ENCODE assay signal across 10 cellular contexts in the genomic region with DNA sequence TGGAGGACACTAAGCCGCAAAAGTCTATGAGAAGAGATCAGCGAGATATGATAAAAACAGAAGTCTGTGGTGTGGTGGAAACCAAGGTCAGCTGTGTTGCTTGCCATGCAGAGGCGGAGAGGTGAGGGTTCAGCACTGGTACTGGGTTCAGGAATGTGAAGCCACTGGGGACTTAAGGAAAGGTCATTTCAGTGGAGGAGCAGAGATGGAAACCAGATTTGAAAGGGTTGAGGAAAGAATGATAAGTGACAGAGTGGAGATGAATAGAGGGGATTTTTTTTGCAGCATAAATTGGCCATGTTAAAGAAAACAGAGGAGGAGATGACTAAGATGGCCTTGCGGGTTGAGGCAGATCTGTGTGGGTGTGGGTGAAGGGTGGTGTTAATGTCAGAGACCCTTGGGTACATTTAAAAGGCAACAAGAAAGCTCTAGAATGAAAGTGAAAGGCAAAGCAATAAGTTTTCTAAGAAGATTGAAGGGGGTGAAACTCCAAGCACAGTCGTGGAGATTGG.
DNase-seq lines count a peak whose midpoint lies in the region; ATAC-seq and TF ChIP-seq lines count a peak whose summit lies in the region.
"Had no signal": no experiment of that assay in that cellular context is flagged by ENCODE, and none has a peak within 500 bp of the region (broad histone marks: within the 10 kb centered on the region; RNA-seq: fewer than 3 reads in every experiment).

No MANE protein-coding gene starts in this region.

- no peaks in the 10 kb centered on the region for H3K79me2 ChIP-seq in H9 (ENCODE audit: insufficient read depth, low read length)

- no TSS peak for BruUV-seq in Caco-2 (replicated peaks; lab: Mats Ljungman, UMichigan)

- no peak overlapping the region for H3K4me3 ChIP-seq in stomach
- no peak overlapping the region for H3K4me3 ChIP-seq in gastroesophageal sphincter
- H3K4me3 ChIP-seq in Caco-2 (ENCODE audit: low read depth, low read length): no peak overlapping the region

- no peak overlapping the region for H3K14ac ChIP-seq in H9 (ENCODE audit: insufficient read depth, low read length)

- H3K56ac ChIP-seq in H9 (ENCODE audit: insufficient read length, low read depth, low read length): no peak overlapping the region

- H3K4me1 ChIP-seq in stomach (no peaks in the 10 kb centered on the region), gastroesophageal sphincter (no peaks in the 10 kb centered on the region), H9 (ENCODE audit: insufficient read depth, low read length) (peaks cover 2% of the 10 kb centered on the region; the same call in 1 of the 2 replicates), Caco-2 (no peaks in the 10 kb centered on the region)

- no peak overlapping the region for H3K4me3 Mint-ChIP-seq in activated CD8-positive, alpha-beta T cell treated with anti-CD3 and anti-CD28 coated beads, Interleukin-2, amount 10 ng/mL, durations not matched to agents 7 days and 5 days
- H3K4me3 Mint-ChIP-seq in H9: no peak overlapping the region
- no peak overlapping the region for H3K4me3 Mint-ChIP-seq in Caco-2 (ENCODE audit: unreplicated experiment)

- TF ChIP-seq CTCF in stomach (IDR thresholded peaks at IDR 0.05): no peak
- TF ChIP-seq CTCF in gastroesophageal sphincter (IDR thresholded peaks at IDR 0.05): no peak
- TF ChIP-seq CTCF in H9 (conservative IDR thresholded peaks at IDR 0.05): no peak
- no peak for TF ChIP-seq CTCF in Caco-2 (IDR thresholded peaks at IDR 0.05; ENCODE audit: insufficient read depth in 1 of 2, low read depth in 1 of 2, low read length in 1 of 2, severe bottlenecking in 1 of 2, unreplicated experiment in 1 of 2)

- H2AK5ac ChIP-seq in H9 (ENCODE audit: insufficient read length, low read length): no peak overlapping the region

- peak; percentile 86 for ATAC-seq in HG02798 (IDR thresholded peaks at IDR 0.05; ENCODE audit: poor library complexity, unreplicated experiment)
- ATAC-seq in activated CD8-positive, alpha-beta T cell treated with anti-CD3 and anti-CD28 coated beads, Interleukin-2, amount 10 ng/mL, durations not matched to agents 7 days and 5 days: peak; percentile 30
- no peak for ATAC-seq in gastroesophageal sphincter

- no peaks in the 10 kb centered on the region for H3K9me3 Mint-ChIP-seq in activated CD8-positive, alpha-beta T cell treated with anti-CD3 and anti-CD28 coated beads, Interleukin-2, amount 10 ng/mL, durations not matched to agents 7 days and 5 days (ENCODE audit: insufficient read depth)
- no peaks in the 10 kb centered on the region for H3K9me3 Mint-ChIP-seq in H9
- H3K9me3 Mint-ChIP-seq in Caco-2 (ENCODE audit: unreplicated experiment): no peaks in the 10 kb centered on the region

- no peak overlapping the region for H2BK15ac ChIP-seq in H9 (ENCODE audit: low read depth, low read length)

- H3K4me2 ChIP-seq in H9 (ENCODE audit: insufficient read depth, insufficient read length, low read length): no peak overlapping the region

- no peak overlapping the region for H3T11ph ChIP-seq in H9 (ENCODE audit: low read length)

- no peak overlapping the region for H2BK120ac ChIP-seq in H9 (ENCODE audit: low read depth, low read length, poor library complexity, severe bottlenecking)

- H4K91ac ChIP-seq in H9 (ENCODE audit: insufficient read length, low read depth, low read length): no peak overlapping the region

- H3K23ac ChIP-seq in H9 (ENCODE audit: insufficient read length, low read depth, low read length): no peak overlapping the region

- H3K27me3 Mint-ChIP-seq in activated CD8-positive, alpha-beta T cell treated with anti-CD3 and anti-CD28 coated beads, Interleukin-2, amount 10 ng/mL, durations not matched to agents 7 days and 5 days (ENCODE audit: low read depth): no peaks in the 10 kb centered on the region
- H3K27me3 Mint-ChIP-seq in H9 (ENCODE audit: low read depth) (no peaks in the 10 kb centered on the region), Caco-2 (ENCODE audit: insufficient read depth, unreplicated experiment) (peaks cover 6% of the 10 kb centered on the region)

- no peak overlapping the region for H3K4ac ChIP-seq in H9 (ENCODE audit: low read depth, low read length)

- no peak overlapping the region for H3K18ac ChIP-seq in H9 (ENCODE audit: insufficient read length, low read depth, low read length)

- H2BK20ac ChIP-seq in H9 (ENCODE audit: low read depth, low read length, poor library complexity, severe bottlenecking): no peak overlapping the region

- peak; percentile 36 for DNase-seq in stimulated activated CD4-positive, alpha-beta T cell treated with anti-CD3 and anti-CD28 coated beads, Interleukin-15, amount 100 ng/mL, for 24 hours
- no peak for DNase-seq in stimulated activated CD4-positive, alpha-beta T cell treated with anti-CD3 and anti-CD28 coated beads, Interleukin-4, amount 100 ng/mL, for 4 hours
- DNase-seq in activated CD8-positive, alpha-beta T cell treated with anti-CD3 and anti-CD28 coated beads, Interleukin-2, amount 10 ng/mL, durations not matched to agents 7 days and 5 days: peak; percentile 34
- DNase-seq in stomach (no peak), H9 (no peak), Caco-2 (no peak)
- DNase-seq: AML-193, substantia nigra had no signal

- no peak overlapping the region for H3K27ac ChIP-seq in stomach
- no peak overlapping the region for H3K27ac ChIP-seq in gastroesophageal sphincter
- no peak overlapping the region for H3K27ac ChIP-seq in H9 (ENCODE audit: insufficient read length, low read depth, low read length)

- CTCF ChIA-PET in activated CD8-positive, alpha-beta T cell treated with anti-CD3 and anti-CD28 coated beads, Interleukin-2, amount 10 ng/mL, durations not matched to agents 7 days and 5 days (lab: Charles Lee): interaction anchor here (1.3 to 1.6 kb wide), 2 partner anchors 12 to 29 kb away, joined by 3 to 4 read pairs; no protein-coding TSS in a partner anchor
- CTCF ChIA-PET in Caco-2 (lab: Charles Lee): no interaction called here

- H3K36me3 ChIP-seq in stomach (peaks cover 3 to 14% (median 6%) of the 10 kb centered on the region in 4 donors), gastroesophageal sphincter (peaks cover 0 to 17% of the 10 kb centered on the region in 2 donors), Caco-2 (ENCODE audit: control insufficient read depth, insufficient read depth, low read length) (no peaks in the 10 kb centered on the region)

- H3K27ac Mint-ChIP-seq in activated CD8-positive, alpha-beta T cell treated with anti-CD3 and anti-CD28 coated beads, Interleukin-2, amount 10 ng/mL, durations not matched to agents 7 days and 5 days: no peak overlapping the region
- peak overlapping the region in 1 of 3 experiments; percentile 14; a peak in 1 of 7 replicates for H3K27ac Mint-ChIP-seq in H9
- H3K27ac Mint-ChIP-seq in Caco-2 (ENCODE audit: unreplicated experiment): no peak overlapping the region

- POLR2A ChIA-PET in activated CD8-positive, alpha-beta T cell treated with anti-CD3 and anti-CD28 coated beads, Interleukin-2, amount 10 ng/mL, durations not matched to agents 7 days and 5 days (lab: Charles Lee): no interaction called here
- POLR2A ChIA-PET in Caco-2 (lab: Charles Lee): no interaction called here

- no peaks in the 10 kb centered on the region for H3K79me1 ChIP-seq in H9 (ENCODE audit: insufficient read depth, low read depth, low read length, poor library complexity, severe bottlenecking)

- intact Hi-C loops in stomach (cut with DNase I; ENCODE audit: low total_unique reads): no loop called here
- intact Hi-C loops in Caco-2 (cut with micrococcal nuclease; ENCODE audit: unreplicated experiment): no loop called here

- no peak overlapping the region for H4K8ac ChIP-seq in H9 (replicated peaks; ENCODE audit: insufficient read length, low read depth, low read length)

- WGBS in stomach, 5 donors: 74 to 78% (median 76%) methylated on average over 5 of the region's 5 CpGs
- WGBS in gastroesophageal sphincter (ENCODE audit: low coverage in 1 of 2), 2 donors: 70 to 79% methylated on average over 5 of the region's 5 CpGs
- WGBS in H9 (ENCODE audit: extremely low coverage, insufficient read length, low lambda C conversion rate): no CpG with 5 or more reads among the region's 5 CpGs

- no peak for TF ChIP-seq EP300 in stomach (IDR thresholded peaks at IDR 0.05)
- TF ChIP-seq EP300 in gastroesophageal sphincter (IDR thresholded peaks at IDR 0.05): no peak

- H3K36me3 Mint-ChIP-seq in activated CD8-positive, alpha-beta T cell treated with anti-CD3 and anti-CD28 coated beads, Interleukin-2, amount 10 ng/mL, durations not matched to agents 7 days and 5 days (ENCODE audit: low read depth): no peaks in the 10 kb centered on the region
- H3K36me3 Mint-ChIP-seq in H9 (ENCODE audit: insufficient read depth in 1 of 3, low read depth in 3 of 3) (no peaks in the 10 kb centered on the region), Caco-2 (ENCODE audit: insufficient read depth, unreplicated experiment) (no peaks in the 10 kb centered on the region)

- no peak overlapping the region for H2BK5ac ChIP-seq in H9 (ENCODE audit: insufficient read length, low read length)

- H2BK12ac ChIP-seq in H9 (ENCODE audit: insufficient read length, low read depth, low read length): no peak overlapping the region

- TF ChIP-seq POLR2A in stomach (IDR thresholded peaks at IDR 0.05): no peak
- no peak for TF ChIP-seq POLR2A in gastroesophageal sphincter (IDR thresholded peaks at IDR 0.05)

- H2AFZ ChIP-seq in H9 (ENCODE audit: low read length): no peak overlapping the region

- H3K27me3 ChIP-seq in stomach: no peaks in the 10 kb centered on the region
- no peaks in the 10 kb centered on the region for H3K27me3 ChIP-seq in gastroesophageal sphincter
- no peaks in the 10 kb centered on the region for H3K27me3 ChIP-seq in H9 (ENCODE audit: insufficient read depth, low read length)
- no peaks in the 10 kb centered on the region; the same call in 1 of the 2 replicates for H3K27me3 ChIP-seq in Caco-2 (replicated peaks; ENCODE audit: control insufficient read depth, insufficient read depth, low read length)

- H3K23me2 ChIP-seq in H9 (ENCODE audit: insufficient read length, low read depth, low read length, poor library complexity, severe bottlenecking): no peaks in the 10 kb centered on the region

- no peak overlapping the region for H4K5ac ChIP-seq in H9 (ENCODE audit: insufficient read length, low read depth, low read length)

- no peaks in the 10 kb centered on the region for H3K9me3 ChIP-seq in stomach
- H3K9me3 ChIP-seq in gastroesophageal sphincter: no peaks in the 10 kb centered on the region
- H3K9me3 ChIP-seq in H9 (ENCODE audit: control insufficient read depth, low read depth, low read length): no peaks in the 10 kb centered on the region
- H3K9me3 ChIP-seq in Caco-2: no peaks in the 10 kb centered on the region

- H4K20me1 ChIP-seq in H9 (ENCODE audit: control insufficient read depth, insufficient read depth, insufficient read length): no peaks in the 10 kb centered on the region

- H3K9ac ChIP-seq in H9 (ENCODE audit: extremely low read depth, insufficient read length, low read length): no peak overlapping the region

- peaks cover 14% of the 10 kb centered on the region for H3K4me1 Mint-ChIP-seq in activated CD8-positive, alpha-beta T cell treated with anti-CD3 and anti-CD28 coated beads, Interleukin-2, amount 10 ng/mL, durations not matched to agents 7 days and 5 days (ENCODE audit: low read depth)
- peaks cover 12 to 13% of the 10 kb centered on the region in 2 experiments for H3K4me1 Mint-ChIP-seq in H9
- no peaks in the 10 kb centered on the region for H3K4me1 Mint-ChIP-seq in Caco-2 (ENCODE audit: low read depth, unreplicated experiment)

Comparison
In these comparisons a context has a peak if more than half of its experiments do, and no peak if none do; other contexts are left out.
1. DNase-seq: peak in stimulated activated CD4-positive, alpha-beta T cell treated with anti-CD3 and anti-CD28 coated beads, Interleukin-15, amount 100 ng/mL, for 24 hours (single experiment) and activated CD8-positive, alpha-beta T cell treated with anti-CD3 and anti-CD28 coated beads, Interleukin-2, amount 10 ng/mL, durations not matched to agents 7 days and 5 days (single experiment); none in stimulated activated CD4-positive, alpha-beta T cell treated with anti-CD3 and anti-CD28 coated beads, Interleukin-4, amount 100 ng/mL, for 4 hours (0 of 2), stomach (single experiment), H9 (single experiment) and Caco-2 (0 of 2).